ENCODE assay signal across 12 cellular contexts in genomic region chr4:101114936-101115372, GRCh38.
DNase-seq lines count a peak whose midpoint lies in the region; ATAC-seq and TF ChIP-seq lines count a peak whose summit lies in the region.
"Had no signal": no experiment of that assay in that cellular context is flagged by ENCODE, and none has a peak within 500 bp of the region (broad histone marks: within the 10 kb centered on the region; RNA-seq: fewer than 3 reads in every experiment).

No MANE protein-coding gene starts in this region.

- H3K36me3 ChIP-seq in brain microvascular endothelial cell (replicated peaks), result no peaks in the 10 kb centered on the region

- no peak for ATAC-seq in HG03565 (IDR thresholded peaks at IDR 0.05; ENCODE audit: unreplicated experiment)
- ATAC-seq: natural killer cell treated with Interleukin-12 subunit alpha and Interleukin-12 subunit beta and Interleukin-15 and Interleukin-18, amount 100 ng/mL, for 72 hours had no signal

- no peaks in the 10 kb centered on the region for H3K27me3 ChIP-seq in brain microvascular endothelial cell (replicated peaks)

- DNase-seq in DMS53 (lab: John Stamatoyannopoulos, UW) (peak; percentile 18), DMS53 treated with DMSO at 0.1 percent for 48 hours (lab: John Stamatoyannopoulos, UW; ENCODE audit: unreplicated experiment) (no peak), brain microvascular endothelial cell (peak; percentile 24), iris pigment epithelial cell (ENCODE audit: low read depth) (peak; percentile 47), superior temporal gyrus (ENCODE audit: extremely low spot score) (peak; percentile 94)
- no peak for DNase-seq in stimulated activated CD8-positive, alpha-beta memory T cell treated with anti-CD3 and anti-CD28 coated beads, Interleukin-4, amount 100 ng/mL, for 48 hours
- DNase-seq in activated CD4-positive, alpha-beta T cell treated with anti-CD3 and anti-CD28 coated beads, Interleukin-2, amount 50 U/mL, for 1 hour, result no peak
- DNase-seq: activated effector memory CD4-positive, alpha-beta T cell treated with Interleukin-2 at 50 U/mL for 16 hours; NCI-H2227 treated with DMSO at 0.1 percent for 48 hours; T-helper 9 cell had no signal

- H3K27ac ChIP-seq in brain microvascular endothelial cell, result no peak overlapping the region

- in situ Hi-C loops in brain microvascular endothelial cell (cut with HindIII; ENCODE audit: low pct_ligation_motif_present, low sequenced_read_pairs), result no loop called here

- no peak overlapping the region for H3K4me3 ChIP-seq in brain microvascular endothelial cell (ENCODE audit: low read depth, low read length)

- no peak for TF ChIP-seq CTCF in brain microvascular endothelial cell (IDR thresholded peaks at IDR 0.05; ENCODE audit: low read depth, low read length, missing control alignments)

Comparison
In these comparisons a context has a peak if more than half of its experiments do, and no peak if none do; other contexts are left out.
1. DNase-seq: peak in DMS53 (single experiment), brain microvascular endothelial cell (single experiment), iris pigment epithelial cell (single experiment) and superior temporal gyrus (single experiment); none in DMS53 treated with DMSO at 0.1 percent for 48 hours (single experiment), stimulated activated CD8-positive, alpha-beta memory T cell treated with anti-CD3 and anti-CD28 coated beads, Interleukin-4, amount 100 ng/mL, for 48 hours (single experiment) and activated CD4-positive, alpha-beta T cell treated with anti-CD3 and anti-CD28 coated beads, Interleukin-2, amount 50 U/mL, for 1 hour (single experiment).